In genomic region chr17:48952904-48953303, GRCh38 we compare ENCODE assay signal across 11 cellular contexts. TPM values are rescaled to one million over a fixed set of nuclear protein-coding genes. Genes with fewer than 3 reads are reported as not detected.
DNase-seq lines count a peak whose midpoint lies in the region; ATAC-seq and TF ChIP-seq lines count a peak whose summit lies in the region.
"Had no signal": no experiment of that assay in that cellular context is flagged by ENCODE, and none has a peak within 500 bp of the region (broad histone marks: within the 10 kb centered on the region; RNA-seq: fewer than 3 reads in every experiment).

No MANE protein-coding gene starts in this region.

- DNase-seq in PC-3 (no peak), naive B cell (peak; percentile 61), Caco-2 (no peak)
- DNase-seq: cortex of kidney, T-cell had no signal

- peaks cover 0 to 3% of the 10 kb centered on the region in 2 donors for H3K36me3 Mint-ChIP-seq in naive B cell
- H3K36me3 Mint-ChIP-seq in Caco-2 (ENCODE audit: insufficient read depth, unreplicated experiment), result peaks cover 11% of the 10 kb centered on the region
- H3K36me3 Mint-ChIP-seq: T-cell had no signal

- peak; percentile 53 for ATAC-seq in GM18870 (IDR thresholded peaks at IDR 0.05; ENCODE audit: unreplicated experiment)
- ATAC-seq in PC-3, result no peak
- peak; percentile 96 to 97 for ATAC-seq in naive B cell (ENCODE audit: low read depth in 2 of 2)
- no peak for ATAC-seq in HG02870 (IDR thresholded peaks at IDR 0.05; ENCODE audit: unreplicated experiment)
- ATAC-seq: T-cell had no signal

- H3K27me3 Mint-ChIP-seq in naive B cell (peaks cover 0 to 6% (median 4%) of the 10 kb centered on the region in 3 donors), Caco-2 (ENCODE audit: insufficient read depth, unreplicated experiment) (no peaks in the 10 kb centered on the region)

- peak overlapping the region in 5 of 6 donors; percentile 80 to 97 (median 84) for H3K27ac Mint-ChIP-seq in naive B cell
- H3K27ac Mint-ChIP-seq in Caco-2 (ENCODE audit: unreplicated experiment), result no peak overlapping the region
- H3K27ac Mint-ChIP-seq: T-cell had no signal

- H3K79me2 ChIP-seq in PC-3 (ENCODE audit: low read length), result no peaks in the 10 kb centered on the region

- H3K27me3 ChIP-seq in PC-3 (ENCODE audit: low read length), result no peaks in the 10 kb centered on the region
- H3K27me3 ChIP-seq in Caco-2 (replicated peaks; ENCODE audit: control insufficient read depth, insufficient read depth, low read length), result no peaks in the 10 kb centered on the region
- H3K27me3 ChIP-seq: right atrium auricular region had no signal

- BruUV-seq in PC-3 (replicated peaks; lab: Mats Ljungman, UMichigan) (no TSS peak), Caco-2 (replicated peaks; lab: Mats Ljungman, UMichigan) (no TSS peak)

- H2AFZ ChIP-seq in PC-3 (ENCODE audit: low read length), result peak overlapping the region; percentile 70

- TF ChIP-seq CTCF in PC-3 (conservative IDR thresholded peaks at IDR 0.05; ENCODE audit: low read depth, low read length) (no peak), Caco-2 (IDR thresholded peaks at IDR 0.05; ENCODE audit: insufficient read depth in 1 of 2, low read depth in 1 of 2, low read length in 1 of 2, severe bottlenecking in 1 of 2, unreplicated experiment in 1 of 2) (no peak)

- POLR2A ChIA-PET in PC-3 (lab: Charles Lee; ENCODE audit: unreplicated experiment) (no interaction called here), Caco-2 (lab: Charles Lee) (no interaction called here)

- no peaks in the 10 kb centered on the region for H3F3A ChIP-seq in PC-3 (ENCODE audit: low read length, unreplicated experiment)

- H3K4me1 Mint-ChIP-seq in naive B cell (peaks cover 5 to 21% (median 16%) of the 10 kb centered on the region in 3 donors), Caco-2 (ENCODE audit: low read depth, unreplicated experiment) (peaks cover 10% of the 10 kb centered on the region)

- no peak overlapping the region for H3K27ac ChIP-seq in PC-3 (ENCODE audit: low read length)
- H3K27ac ChIP-seq: right atrium auricular region had no signal

- no peaks in the 10 kb centered on the region for H3K9me2 ChIP-seq in PC-3 (replicated peaks; ENCODE audit: low read length)

- H3K9me3 Mint-ChIP-seq in naive B cell (peaks cover 0 to 2% (median 0%) of the 10 kb centered on the region in 7 donors), Caco-2 (ENCODE audit: unreplicated experiment) (no peaks in the 10 kb centered on the region)
- H3K9me3 Mint-ChIP-seq: T-cell had no signal

- intact Hi-C loops in PC-3 (cut with micrococcal nuclease) (no loop called here), Caco-2 (cut with micrococcal nuclease; ENCODE audit: unreplicated experiment) (loop anchor here (10.0 kb wide), 2 partner anchors 242 to 272 kb away; no protein-coding TSS in a partner anchor)

- H3K4me3 Mint-ChIP-seq in naive B cell, result peak overlapping the region; percentile 17 to 88 (median 55)
- H3K4me3 Mint-ChIP-seq in Caco-2 (ENCODE audit: unreplicated experiment), result no peak overlapping the region
- H3K4me3 Mint-ChIP-seq: T-cell had no signal

- H3K4me3 ChIP-seq in PC-3 (ENCODE audit: low read length) (no peak overlapping the region), Caco-2 (ENCODE audit: low read depth, low read length) (no peak overlapping the region)
- H3K4me3 ChIP-seq: right atrium auricular region had no signal

- CTCF ChIA-PET in PC-3 (lab: Charles Lee) (interaction anchor here (2.8 kb wide), 1 partner anchor 80 kb away, joined by 34 read pairs; no protein-coding TSS in a partner anchor), Caco-2 (lab: Charles Lee) (interaction anchor here (3.6 to 4.0 kb wide), 2 partner anchors 44 to 79 kb away, joined by 43 to 112 read pairs; partner anchors contain the start of gene IGF2BP1)

- H3K36me3 ChIP-seq in PC-3 (ENCODE audit: low read depth, low read length) (no peaks in the 10 kb centered on the region), Caco-2 (ENCODE audit: control insufficient read depth, insufficient read depth, low read length) (no peaks in the 10 kb centered on the region)
- H3K36me3 ChIP-seq: right atrium auricular region had no signal

- H3K4me1 ChIP-seq in PC-3 (ENCODE audit: insufficient read depth, low read length), result peaks cover 4% of the 10 kb centered on the region; the same call in 1 of the 2 replicates
- H3K4me1 ChIP-seq in Caco-2, result peaks cover 13% of the 10 kb centered on the region
- H3K4me1 ChIP-seq: right atrium auricular region had no signal

- no peaks in the 10 kb centered on the region for H4K20me1 ChIP-seq in PC-3 (ENCODE audit: low read length)

- peak overlapping the region; percentile 23; the same call in 1 of the 2 replicates for H3K4me2 ChIP-seq in PC-3 (ENCODE audit: low read length)

- H3K9ac ChIP-seq in PC-3 (ENCODE audit: low read length), result no peak overlapping the region

- H3K9me3 ChIP-seq in PC-3 (ENCODE audit: low read length) (no peaks in the 10 kb centered on the region), Caco-2 (no peaks in the 10 kb centered on the region)
- H3K9me3 ChIP-seq: right atrium auricular region had no signal

RNA-seq across cellular contexts. Expression of gene SNF8, which starts 8.3 kb away (rescaled TPM):
- total RNA-seq in PC-3 (2014; rRNA removed) (278 TPM in 2 replicates), Caco-2 (2022) (457 and 461 TPM in 2 replicates)
- 100 to 1,000 TPM in 4 of 6 donors, 10 to 100 TPM in 2; 92.4 to 140 (median 108) TPM for polyA plus RNA-seq in naive B cell (ENCODE audit: low read depth in 6 of 6)

RNA-seq across cellular contexts. Expression of gene GIP, which starts 15.5 kb away (rescaled TPM):
- not detected in 2 replicates for total RNA-seq in PC-3 (2014; rRNA removed)
- not detected for polyA plus RNA-seq in naive B cell (ENCODE audit: low read depth in 6 of 6)
- total RNA-seq in Caco-2 (2022), result 0.59 and 0.63 TPM in 2 replicates
- total RNA-seq: fibroblast of villous mesenchyme, M059J, right atrium auricular region, T-cell, temporal lobe had no signal

RNA-seq across cellular contexts. Expression of gene IGF2BP1, which starts 44.3 kb away (rescaled TPM):
- 1.2 and 1.3 TPM in 2 replicates for total RNA-seq in PC-3 (2014; rRNA removed)
- not detected for polyA plus RNA-seq in naive B cell (ENCODE audit: low read depth in 6 of 6)
- 583 and 601 TPM in 2 replicates for total RNA-seq in Caco-2 (2022)
- total RNA-seq: right atrium auricular region had no signal

RNA-seq across cellular contexts. Expression of gene UBE2Z, which starts 44.7 kb away (rescaled TPM):
- total RNA-seq in PC-3 (2014; rRNA removed) (131 and 144 TPM in 2 replicates), Caco-2 (2022) (182 and 187 TPM in 2 replicates)
- 10 to 100 TPM; 75.2 to 89.3 (median 76.9) TPM for polyA plus RNA-seq in naive B cell (ENCODE audit: low read depth in 6 of 6)

Comparison
In these comparisons a context has a peak if more than half of its experiments do, and no peak if none do; other contexts are left out.
1. ATAC-seq: peak in GM18870 (single experiment) and naive B cell (2 of 2); none in PC-3 (single experiment) and HG02870 (single experiment).
2. RNA of gene IGF2BP1, which starts 44.3 kb away (total RNA-seq): 583 to 601 TPM in Caco-2; 1.2 to 1.3 TPM in PC-3; every median in the first group is over 100 times any median in the second.